Comparison of ENCODE assay signal across 19 cellular contexts in the genomic region with DNA sequence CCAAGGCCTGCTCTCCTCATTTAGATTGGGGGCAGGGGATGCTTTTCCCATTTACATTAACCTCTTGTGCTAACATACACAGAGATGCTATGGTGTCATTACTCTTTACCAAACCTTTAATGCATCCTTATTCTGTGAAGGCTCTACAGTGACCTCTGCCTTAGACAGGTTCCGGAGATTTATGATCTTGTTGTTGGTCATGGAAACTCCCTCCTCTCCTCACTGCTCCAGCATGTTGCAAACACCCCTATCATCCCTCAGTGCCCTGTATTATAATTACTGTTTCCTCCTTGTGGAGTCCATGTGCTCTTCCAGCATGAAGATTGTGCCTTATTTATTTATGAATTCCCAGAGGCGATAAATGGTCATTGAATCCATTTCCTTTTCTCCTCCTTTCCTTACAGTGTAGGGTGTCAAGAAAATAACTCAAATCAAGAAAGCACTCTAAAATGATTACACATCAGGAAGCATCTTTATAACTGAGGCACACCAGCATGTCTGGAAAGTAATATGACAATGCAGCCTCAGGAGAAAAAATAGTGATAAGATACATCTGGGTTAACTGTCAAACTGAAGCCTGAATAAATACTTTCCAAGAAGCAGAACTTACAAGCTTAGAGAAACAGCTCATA. TPM values are rescaled to one million over a fixed set of nuclear protein-coding genes. Genes with fewer than 3 reads are reported as not detected.
A peak's percentile ranks its signal among the peaks of the same experiment; 100 is the strongest.
DNase-seq lines count a peak whose midpoint lies in the region; ATAC-seq, FAIRE-seq and TF ChIP-seq lines count a peak whose summit lies in the region.
"Had no signal": no experiment of that assay in that cellular context is flagged by ENCODE, and none has a peak within 500 bp of the region (broad histone marks: within the 10 kb centered on the region; RNA-seq: fewer than 3 reads in every experiment).

No MANE protein-coding gene starts in this region.

- DNase-seq in A673 (ENCODE audit: low spot score) (peak; percentile 66), HTR-8/SVneo (ENCODE audit: insufficient read length, low spot score) (no peak), left colon (no peak), SHP77 treated with DMSO at 0.1 percent for 48 hours (lab: John Stamatoyannopoulos, UW) (no peak), BE2C (no peak), suprapubic skin (ENCODE audit: low spot score in 2 of 2) (no peak)
- no peak for DNase-seq in activated CD4-positive, alpha-beta T cell treated with anti-CD3 and anti-CD28 coated beads, Interleukin-2, amount 50 U/mL, for 4 hours
- DNase-seq: ACHN; Caco-2; CD4-positive, alpha-beta T cell; DMS79 treated with DMSO at 0.1 percent for 48 hours; GF-D8; H9 had no signal

- H3K27me3 ChIP-seq in A673 (replicated peaks; ENCODE audit: insufficient read depth, low read depth, low read length, poor library complexity) (no peaks in the 10 kb centered on the region), BE2C (no peaks in the 10 kb centered on the region), suprapubic skin (no peaks in the 10 kb centered on the region)

- H3K9me3 ChIP-seq in A673 (ENCODE audit: low read depth, low read length, poor library complexity, severe bottlenecking) (no peaks in the 10 kb centered on the region), BE2C (no peaks in the 10 kb centered on the region), suprapubic skin (no peaks in the 10 kb centered on the region)
- H3K9me3 ChIP-seq: Caco-2 had no signal

- H3K27ac ChIP-seq in A673 (ENCODE audit: low read depth, low read length, poor library complexity, severe bottlenecking), result no peak overlapping the region
- H3K27ac ChIP-seq in suprapubic skin, result no peak overlapping the region
- H3K27ac ChIP-seq: C4-2B had no signal

- TF ChIP-seq CTCF in A673 (conservative IDR thresholded peaks at IDR 0.05; ENCODE audit: low read depth, low read length), result no peak
- TF ChIP-seq CTCF in nephron (IDR thresholded peaks at IDR 0.05; ENCODE audit: unreplicated experiment in 3 of 3), result no peak
- no peak for TF ChIP-seq CTCF in BE2C (IDR thresholded peaks at IDR 0.05; ENCODE audit: low read depth, low read length)
- no peak for TF ChIP-seq CTCF in suprapubic skin (IDR thresholded peaks at IDR 0.05)

- no peaks in the 10 kb centered on the region for H3K36me3 Mint-ChIP-seq in nephron (ENCODE audit: low read depth)

- 84% methylated on average over 2 of the region's 2 CpGs for WGBS in suprapubic skin

- POLR2A ChIA-PET in A673 (lab: Charles Lee; ENCODE audit: low non-redundant PET), result no interaction called here

- H3K9me3 Mint-ChIP-seq in nephron, result no peaks in the 10 kb centered on the region
- H3K9me3 Mint-ChIP-seq: CD4-positive, alpha-beta T cell; H9 had no signal

- CTCF ChIA-PET in A673 (lab: Charles Lee), result no interaction called here

- intact Hi-C loops in A673 (cut with micrococcal nuclease; ENCODE audit: unreplicated experiment), result loop anchor here (5.0 kb wide), 1 partner anchor 40 kb away; the partner anchor contains the start of gene RTN1
- intact Hi-C loops in left colon (cut with DNase I, micrococcal nuclease), result no loop called here

- TF ChIP-seq POLR2A in suprapubic skin (IDR thresholded peaks at IDR 0.05), result no peak

- peak overlapping the region in 2 of 3 experiments; percentile 1 to 3 for H3K27ac Mint-ChIP-seq in nephron
- H3K27ac Mint-ChIP-seq: CD4-positive, alpha-beta T cell; H9 had no signal

- peak; percentile 83 for ATAC-seq in left colon

- H3K4me1 ChIP-seq in A673 (ENCODE audit: insufficient read depth, low read length, poor library complexity, severe bottlenecking) (peaks cover 18% of the 10 kb centered on the region), BE2C (no peaks in the 10 kb centered on the region), suprapubic skin (no peaks in the 10 kb centered on the region)
- H3K4me1 ChIP-seq: Caco-2 had no signal

- no TSS peak for BruUV-seq in A673 (replicated peaks; lab: Mats Ljungman, UMichigan)

- FAIRE-seq in HTR-8/SVneo (lab: Jason Lieb, UNC), result peak; percentile 90
- FAIRE-seq: D721Med, GM19239, H1 had no signal

- H3K4me1 Mint-ChIP-seq in nephron, result peaks cover 13% of the 10 kb centered on the region

- H3K27me3 Mint-ChIP-seq in nephron (ENCODE audit: low read depth), result peaks cover 6% of the 10 kb centered on the region

- H3K36me3 ChIP-seq in A673 (ENCODE audit: insufficient read depth, low read length, poor library complexity, severe bottlenecking) (no peaks in the 10 kb centered on the region), BE2C (no peaks in the 10 kb centered on the region), suprapubic skin (no peaks in the 10 kb centered on the region)

- H3K4me3 ChIP-seq in A673 (ENCODE audit: low read depth, low read length, poor library complexity, severe bottlenecking), result no peak overlapping the region
- H3K4me3 ChIP-seq in BE2C (ENCODE audit: low read depth, low read length), result no peak overlapping the region
- H3K4me3 ChIP-seq in suprapubic skin, result no peak overlapping the region

- TF ChIP-seq EP300 in suprapubic skin (IDR thresholded peaks at IDR 0.05), result no peak

- H3K4me3 Mint-ChIP-seq in nephron, result no peak overlapping the region
- H3K4me3 Mint-ChIP-seq: CD4-positive, alpha-beta T cell; H9 had no signal

RNA-seq across cellular contexts. Expression of gene RTN1, which starts 37.8 kb away (rescaled TPM):
- total RNA-seq in A673 (2021) (3.0 and 4.0 TPM in 2 replicates), left colon (1 to 10 TPM; 1.5 to 4.3 TPM), suprapubic skin (1 to 10 TPM; 3.0 to 7.5 (median 3.9) TPM)
- polyA plus RNA-seq in BE2C (2012; ENCODE audit: insufficient read depth, insufficient read length, low read depth), result 0.99 TPM
- total RNA-seq: HT-29 had no signal
